In the genomic region with DNA sequence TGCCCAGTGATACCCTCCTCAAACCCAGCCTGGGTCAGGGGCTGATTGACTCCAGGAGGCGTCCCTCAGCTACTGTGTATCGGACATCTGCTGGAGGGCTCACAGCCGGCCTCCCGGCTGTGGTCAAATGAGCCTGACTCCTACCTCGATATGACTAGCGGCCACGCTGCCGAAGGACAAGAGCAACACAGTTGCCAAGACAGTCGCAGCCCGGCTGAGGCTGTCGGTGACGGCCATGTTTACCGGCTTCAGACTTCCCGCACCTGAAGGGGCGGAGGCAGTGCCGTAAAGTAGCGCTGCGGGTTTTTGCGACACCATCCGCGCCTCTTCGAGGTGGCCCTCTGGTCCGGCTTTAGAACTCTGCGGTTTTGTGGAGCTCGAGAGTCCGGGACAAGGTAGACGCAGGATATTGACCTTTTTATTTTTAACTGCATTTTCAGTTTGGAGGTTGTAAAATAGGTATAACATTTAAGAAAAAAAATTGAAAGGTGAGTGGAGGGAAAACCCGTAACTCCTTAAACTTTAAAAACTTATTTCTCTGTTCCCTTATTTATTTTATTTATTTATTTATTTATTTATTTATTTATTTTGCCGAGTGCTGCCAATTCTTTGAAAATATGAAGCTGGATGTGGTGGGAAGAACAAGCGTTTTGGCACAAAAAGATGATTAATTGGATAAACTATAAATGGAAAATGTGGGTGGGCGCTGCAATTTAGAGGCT, we compare ENCODE assay signal across 8 cellular contexts. TPM values are rescaled to one million over a fixed set of nuclear protein-coding genes. Genes with fewer than 3 reads are reported as not detected.
A peak's percentile ranks its signal among the peaks of the same experiment; 100 is the strongest.
DNase-seq lines count a peak whose midpoint lies in the region; ATAC-seq and TF ChIP-seq lines count a peak whose summit lies in the region.

Gene PIGK, minus strand, starts transcription at position 265 of the 722 bp plus-strand sequence. Its CDS starts 28 bp downstream, at position 237.

- POLR2A ChIA-PET in Panc1 (lab: Charles Lee) = interaction anchor here (0.6 kb wide), 1 partner anchor 385 kb away, joined by 3 read pairs; no protein-coding TSS in a partner anchor

- TF ChIP-seq POLR2A in esophagus squamous epithelium (IDR thresholded peaks at IDR 0.05) = no peak

- intact Hi-C loops in Panc1 (cut with micrococcal nuclease; ENCODE audit: unreplicated experiment) = no loop called here
- intact Hi-C loops in esophagus squamous epithelium (cut with DNase I) = no loop called here

- CTCF ChIA-PET in Panc1 (lab: Charles Lee) = no interaction called here

- H3K27me3 ChIP-seq in Panc1 (ENCODE audit: control insufficient read depth, insufficient read depth, low read length) (no peaks in the 10 kb centered on the region), esophagus squamous epithelium (no peaks in the 10 kb centered on the region)

- in situ Hi-C loops in Panc1 (cut with HindIII; ENCODE audit: low pct_unique_long_range_greater_than_20kb, low sequenced_read_pairs) = no loop called here

- 0 to 2% methylated on average over 21 to 27 of the region's 31 CpGs for WGBS in esophagus squamous epithelium, 2 donors

- H3K36me3 ChIP-seq in Panc1 (ENCODE audit: control insufficient read depth, insufficient read depth, low read length) (no peaks in the 10 kb centered on the region; the same call in 1 of the 2 replicates), esophagus squamous epithelium (no peaks in the 10 kb centered on the region)

- TF ChIP-seq CTCF in Panc1 (IDR thresholded peaks at IDR 0.05) (no peak), esophagus squamous epithelium (IDR thresholded peaks at IDR 0.05) (no peak)

- BruUV-seq in Panc1 (replicated peaks; lab: Mats Ljungman, UMichigan) = no TSS peak

- peak; percentile 66 for DNase-seq in DMS79 (lab: John Stamatoyannopoulos, UW)
- DNase-seq in KG1 (lab: John Stamatoyannopoulos, UW) = peak; percentile 88
- DNase-seq in Panc1 (ENCODE audit: low read depth, low spot score) = peak; percentile 70
- peak; percentile 75 for DNase-seq in activated T-helper 1 cell treated with Interleukin-2 at 50 U/mL for 16 hours (ENCODE audit: low read depth)
- peak; percentile 41 for DNase-seq in esophagus squamous epithelium (lab: John Stamatoyannopoulos, UW)
- DNase-seq in myocyte (ENCODE audit: low read depth) = peak; percentile 92
- DNase-seq in stimulated activated CD8-positive, alpha-beta memory T cell treated with anti-CD3 and anti-CD28 coated beads, Interleukin-7, amount 100 ng/mL, for 48 hours (ENCODE audit: extremely low read depth in 1 of 2, low read depth in 1 of 2) = peak; percentile 70 to 77

- H3K4me3 ChIP-seq in Panc1 (ENCODE audit: low read depth in 2 of 2, low read length in 2 of 2) (peak within 1 kb of the TSS; percentile 83 to 99), esophagus squamous epithelium (peak within 1 kb of the TSS; percentile 64 to 88 (median 81))

- H3K9me3 ChIP-seq in Panc1 (ENCODE audit: control insufficient read depth, insufficient read depth, low read depth, low read length) = no peaks in the 10 kb centered on the region
- no peaks in the 10 kb centered on the region for H3K9me3 ChIP-seq in esophagus squamous epithelium

- ATAC-seq in GM21723 (IDR thresholded peaks at IDR 0.05; ENCODE audit: unreplicated experiment) = peak; percentile 97
- peak; percentile 97 for ATAC-seq in Panc1

- H3K27ac ChIP-seq in Panc1 (ENCODE audit: low read length) = peak within 1 kb of the TSS; percentile 97
- H3K27ac ChIP-seq in esophagus squamous epithelium = peak within 1 kb of the TSS; percentile 77 to 91 (median 91)

- H3K4me1 ChIP-seq in Panc1 (ENCODE audit: control insufficient read depth, insufficient read depth, low read length) (peaks cover 7% of the 10 kb centered on the region), esophagus squamous epithelium (peaks cover 0 to 23% (median 9%) of the 10 kb centered on the region in 3 donors)

RNA-seq across cellular contexts. Expression of gene PIGK, which starts in this region (rescaled TPM):
- total RNA-seq in Panc1 (2021; ENCODE audit: unreplicated experiment) (26.8 TPM), esophagus squamous epithelium (10 to 100 TPM in 3 of 4 donors, 1 to 10 TPM in 1; 7.8 to 15.9 (median 12.8) TPM), myocyte (36.5 and 42.9 TPM in 2 replicates)
- polyA plus RNA-seq in Panc1 (2012; ENCODE audit: insufficient read length) = 12.5 TPM
- 24.1 TPM for polyA plus RNA-seq in myocyte (2012)

Comparison
In these comparisons a context has a peak if more than half of its experiments do, and no peak if none do; other contexts are left out.
1. Peak in every context shown above with its lines: DNase-seq, ATAC-seq, H3K4me3 ChIP-seq and H3K27ac ChIP-seq.
2. DNase-seq: peak in every context shown above with its lines; median percentile 92 in myocyte; 88 in KG1; 75 in activated T-helper 1 cell treated with Interleukin-2 at 50 U/mL for 16 hours; 74 in stimulated activated CD8-positive, alpha-beta memory T cell treated with anti-CD3 and anti-CD28 coated beads, Interleukin-7, amount 100 ng/mL, for 48 hours; 70 in Panc1; 66 in DMS79; 41 in esophagus squamous epithelium.